Comparison of ENCODE assay signal across 8 cellular contexts in genomic region chr6:42050011-42050896, GRCh38. TPM values are rescaled to one million over a fixed set of nuclear protein-coding genes. Genes with fewer than 3 reads are reported as not detected.
DNase-seq lines count a peak whose midpoint lies in the region; ATAC-seq, FAIRE-seq and TF ChIP-seq lines count a peak whose summit lies in the region.

TSS of gene TAF8 (plus strand) at chr6:42050524. CDS start at chr6:42050542, 18 bp downstream.

- no peaks in the 10 kb centered on the region for H3K9me3 ChIP-seq in OCI-LY3 (ENCODE audit: insufficient read depth, low read length)
- H3K9me3 ChIP-seq in endothelial cell of umbilical vein (replicated peaks; ENCODE audit: control insufficient read depth, insufficient read depth, low read length), result no peaks in the 10 kb centered on the region

- H3K9me1 ChIP-seq in endothelial cell of umbilical vein (replicated peaks; ENCODE audit: control insufficient read depth, extremely low read depth, insufficient read depth, low read length), result no peaks in the 10 kb centered on the region

- peak; percentile 86 for DNase-seq in D721Med (ENCODE audit: insufficient read length, low spot score)
- peak; percentile 91 for DNase-seq in HuH-7.5 (ENCODE audit: low spot score)
- DNase-seq in activated CD8-positive, alpha-beta memory T cell treated with anti-CD3 and anti-CD28 coated beads, Interleukin-2, amount 50 U/mL, for 48 hours, result peak; percentile 94
- peak; percentile 92 for DNase-seq in endothelial cell of umbilical vein (ENCODE audit: low read depth, low spot score)
- DNase-seq in middle frontal gyrus (ENCODE audit: extremely low spot score, low spot score), result peak; percentile 84
- peak; percentile 84 for DNase-seq in stimulated activated CD8-positive, alpha-beta memory T cell treated with anti-CD3 and anti-CD28 coated beads, Interleukin-2, amount 100 ng/mL, for 48 hours (ENCODE audit: low read depth in 2 of 2)

- H3K4me3 ChIP-seq in OCI-LY3 (ENCODE audit: low read length) (peak within 1 kb of the TSS; percentile 83), endothelial cell of umbilical vein (replicated peaks in 1 of 3; ENCODE audit: insufficient read depth in 1 of 3, low read depth in 1 of 3, low read length in 3 of 3) (peak within 1 kb of the TSS; percentile 83 to 92 (median 87))

- H3K36me3 ChIP-seq in OCI-LY3 (replicated peaks; ENCODE audit: low read depth, low read length) (peaks cover 12% of the 10 kb centered on the region), endothelial cell of umbilical vein (ENCODE audit: control insufficient read depth in 2 of 2, extremely low read depth in 1 of 2, insufficient read depth in 2 of 2, low read length in 2 of 2) (peaks cover 2% of the 10 kb centered on the region in 2 experiments)

- TF ChIP-seq CTCF in D721Med (IDR thresholded peaks at IDR 0.05; ENCODE audit: insufficient read depth, missing control alignments), result no peak
- TF ChIP-seq CTCF in OCI-LY3 (IDR thresholded peaks at IDR 0.05; ENCODE audit: low read depth, low read length), result no peak
- TF ChIP-seq CTCF in endothelial cell of umbilical vein (IDR thresholded peaks at IDR 0.05; ENCODE audit: extremely low read depth in 1 of 2, insufficient read depth in 1 of 2, low read depth in 1 of 2, low read length in 2 of 2), result no peak

- H3K79me2 ChIP-seq in OCI-LY3 (ENCODE audit: low read length), result peaks cover 10% of the 10 kb centered on the region
- peaks cover 9% of the 10 kb centered on the region for H3K79me2 ChIP-seq in endothelial cell of umbilical vein (ENCODE audit: control insufficient read depth, insufficient read depth, low read length)

- CTCF ChIA-PET in endothelial cell of umbilical vein (lab: Charles Lee), result interaction anchor here (0.6 to 7.6 kb wide), 12 partner anchors 9 to 834 kb away, joined by 3 to 78 read pairs (median 6); partner anchors contain the start of genes BYSL, MED20 and TOMM6

- H2AFZ ChIP-seq in OCI-LY3 (ENCODE audit: low read depth, low read length), result peak within 1 kb of the TSS; percentile 80
- peak within 1 kb of the TSS; percentile 79 for H2AFZ ChIP-seq in endothelial cell of umbilical vein (ENCODE audit: low read depth, low read length)

- H3K9ac ChIP-seq in OCI-LY3 (ENCODE audit: low read length) (peak within 1 kb of the TSS; percentile 78), endothelial cell of umbilical vein (replicated peaks; ENCODE audit: extremely low read depth, insufficient read depth, low read length) (peak within 1 kb of the TSS; percentile 86)

- TSS peak; percentile 60 for BruUV-seq in endothelial cell of umbilical vein (replicated peaks; lab: Mats Ljungman, UMichigan)

- peak; percentile 99 for TF ChIP-seq POLR2A in endothelial cell of umbilical vein (IDR thresholded peaks at IDR 0.05; ENCODE audit: low read depth, low read length)

- H3K27me3 ChIP-seq in OCI-LY3 (ENCODE audit: low read depth, low read length) (peaks cover 22% of the 10 kb centered on the region), endothelial cell of umbilical vein (ENCODE audit: control insufficient read depth in 2 of 2, insufficient read depth in 2 of 2, low read length in 2 of 2) (no peaks in the 10 kb centered on the region)

- intact Hi-C loops in endothelial cell of umbilical vein (cut with micrococcal nuclease), result no loop called here

- peaks cover 37% of the 10 kb centered on the region for H3K4me1 ChIP-seq in OCI-LY3 (ENCODE audit: low read length)
- peaks cover 34% of the 10 kb centered on the region for H3K4me1 ChIP-seq in endothelial cell of umbilical vein (ENCODE audit: control insufficient read depth, extremely low read depth, insufficient read depth, low read length)

- FAIRE-seq in D721Med (lab: Jason Lieb, UNC), result no peak
- FAIRE-seq in endothelial cell of umbilical vein (lab: Jason Lieb, UNC), result peak; percentile 84

- ATAC-seq in GM21526 (IDR thresholded peaks at IDR 0.05; ENCODE audit: low FRiP score, unreplicated experiment), result peak; percentile 68

- H3K27ac ChIP-seq in OCI-LY3 (ENCODE audit: low read length), result peak within 1 kb of the TSS; percentile 72
- H3K27ac ChIP-seq in endothelial cell of umbilical vein (ENCODE audit: insufficient read depth, low read depth, low read length), result peak within 1 kb of the TSS; percentile 77

- H3K4me2 ChIP-seq in OCI-LY3 (ENCODE audit: low read length) (peak within 1 kb of the TSS; percentile 81), endothelial cell of umbilical vein (ENCODE audit: insufficient read depth, low read length) (peak within 1 kb of the TSS; percentile 92)

- POLR2A ChIA-PET in endothelial cell of umbilical vein (lab: Charles Lee), result interaction anchor here (0.6 to 0.7 kb wide), 4 partner anchors 39 to 270 kb away, joined by 3 to 4 read pairs (median 3); partner anchors contain the start of gene FRS3

- dilution Hi-C loops in endothelial cell of umbilical vein (cut with MboI; ENCODE audit: extremely low pct_ligation_motif_present, low sequenced_read_pairs), result no loop called here

- H4K20me1 ChIP-seq in OCI-LY3 (ENCODE audit: insufficient read depth, low read length) (no peaks in the 10 kb centered on the region), endothelial cell of umbilical vein (replicated peaks; ENCODE audit: control insufficient read depth, extremely low read depth, insufficient read depth, low read length) (no peaks in the 10 kb centered on the region)

TF ChIP-seq in endothelial cell of umbilical vein, 7 proteins besides CTCF, POLR2A, EP300 and RAD21:
- TF ChIP-seq MYC (IDR thresholded peaks at IDR 0.05; ENCODE audit: low read depth, low read length) (no peak), POLR2AphosphoS5 (IDR thresholded peaks at IDR 0.05; ENCODE audit: insufficient read depth, low read depth, low read length) (peak; percentile 95)
TF ChIP-seq in endothelial cell of umbilical vein: peak in this region for 1.

RNA-seq across cellular contexts. Expression of gene TAF8, which starts in this region (rescaled TPM):
- 32.4 and 32.9 TPM in 2 replicates for total RNA-seq in endothelial cell of umbilical vein
- 45.4 and 49.8 TPM in 2 replicates for polyA plus RNA-seq in endothelial cell of umbilical vein
- 45.1 and 47.3 TPM in 2 replicates for polyA plus RNA-seq in endothelial cell of umbilical vein (2011; cell fraction: cytosol; rRNA removed)
- polyA plus RNA-seq in endothelial cell of umbilical vein (2011; cell fraction: nucleus; rRNA removed), result 41.5 and 43.5 TPM in 2 replicates
- 14.6 and 18.3 TPM in 2 replicates for polyA plus RNA-seq in endothelial cell of umbilical vein (2012)
- polyA minus RNA-seq in endothelial cell of umbilical vein, result 68.3 and 98.7 TPM in 2 replicates
- 11.0 TPM for polyA minus RNA-seq in endothelial cell of umbilical vein (2011; cell fraction: cytosol; rRNA and poly(A)+ RNA removed)
- polyA minus RNA-seq in endothelial cell of umbilical vein (2011; cell fraction: nucleus; rRNA and poly(A)+ RNA removed), result 36.4 and 40.0 TPM in 2 replicates

Comparison
In these comparisons a context has a peak if more than half of its experiments do, and no peak if none do; other contexts are left out.
1. Peak in every context shown above with its lines: DNase-seq, ATAC-seq, H3K4me3 ChIP-seq and H3K27ac ChIP-seq.